In the genomic region with DNA sequence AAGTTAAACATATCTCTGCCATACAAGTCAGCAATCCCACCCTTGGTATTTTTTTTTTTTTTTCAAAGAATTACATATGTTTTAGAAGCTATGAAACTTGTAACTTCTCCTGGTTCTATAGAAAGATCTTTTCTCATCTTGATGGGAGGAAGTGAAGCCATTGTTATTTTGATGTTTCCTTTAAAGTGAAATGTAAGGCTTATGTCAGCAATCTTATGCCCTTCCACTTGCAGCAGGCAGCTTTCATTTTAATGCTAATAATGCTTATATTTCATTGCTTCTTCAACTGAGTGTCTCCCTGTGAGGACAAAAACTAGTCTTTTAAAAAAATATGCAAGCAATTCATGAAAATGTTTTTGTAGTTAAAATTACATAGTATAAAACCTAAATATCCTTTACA, we compare ENCODE assay signal across 29 cellular contexts.
"Had no signal": no experiment of that assay in that cellular context is flagged by ENCODE, and none has a peak within 500 bp of the region (broad histone marks: within the 10 kb centered on the region; RNA-seq: fewer than 3 reads in every experiment).

No MANE protein-coding gene starts in this region.

- H3K36me3 Mint-ChIP-seq: activated naive CD4-positive, alpha-beta T cell treated with anti-CD3 and anti-CD28 coated beads, Interleukin-2, amount 50 U/mL, for 24 hours; activated naive CD8-positive, alpha-beta T cell treated with anti-CD3 and anti-CD28 coated beads, Interleukin-2, amount 10 ng/mL, durations not matched to agents 7 days and 5 days had no signal

- DNase-seq: activated CD4-positive, alpha-beta T cell treated with anti-CD3 and anti-CD28 coated beads for 36 hours; activated CD4-positive, alpha-beta T cell treated with anti-CD3 and anti-CD28 coated beads, Interleukin-2, amount 10 ng/mL, durations not matched to agents 7 days and 5 days; activated CD4-positive, alpha-beta T cell treated with anti-CD3 and anti-CD28 coated beads, Interleukin-2, amount 50 U/mL, for 48 hours; activated CD8-positive, alpha-beta T cell treated with anti-CD3 and anti-CD28 coated beads, Interleukin-2, amount 10 ng/mL, durations not matched to agents 7 days and 5 days; activated gamma-delta T cell; activated naive CD4-positive, alpha-beta T cell treated with Interleukin-2 at 50 U/mL for 16 hours; activated naive CD8-positive, alpha-beta T cell treated with anti-CD3 and anti-CD28 coated beads, Interleukin-2, amount 10 ng/mL, durations not matched to agents 7 days and 5 days; activated T-cell treated with anti-CD3 and anti-CD28 coated beads, Interleukin-2, amount 50 U/mL, for 24 hours; amygdala; NCI-H1105; NCI-H1417 treated with DMSO at 0.1 percent for 48 hours; NCI-H1694 treated with DMSO at 0.1 percent for 48 hours; NCI-H2029; NCI-H345; NCI-H524 treated with DMSO at 0.1 percent for 48 hours; PC-3; Peyer's patch; RPMI8226; SHP77 treated with DMSO at 0.1 percent for 48 hours; SK-N-SH had no signal

- H3K27me3 Mint-ChIP-seq: activated CD4-positive, alpha-beta T cell treated with anti-CD3 and anti-CD28 coated beads for 36 hours; activated CD4-positive, alpha-beta T cell treated with anti-CD3 and anti-CD28 coated beads, Interleukin-2, amount 10 ng/mL, durations not matched to agents 7 days and 5 days; activated naive CD4-positive, alpha-beta T cell treated with anti-CD3 and anti-CD28 coated beads, Interleukin-2, amount 50 U/mL, for 24 hours; activated naive CD8-positive, alpha-beta T cell treated with anti-CD3 and anti-CD28 coated beads, Interleukin-2, amount 10 ng/mL, durations not matched to agents 7 days and 5 days; activated T-cell treated with anti-CD3 and anti-CD28 coated beads, Interleukin-2, amount 50 U/mL, for 24 hours; central memory CD8-positive, alpha-beta T cell had no signal

- H3K9me2 ChIP-seq: SK-N-SH had no signal

- H3K4me1 ChIP-seq: ascending aorta, Peyer's patch, SJSA1 had no signal

- H3K4me3 Mint-ChIP-seq: activated CD4-positive, alpha-beta T cell treated with anti-CD3 and anti-CD28 coated beads for 36 hours; activated CD4-positive, alpha-beta T cell treated with anti-CD3 and anti-CD28 coated beads, Interleukin-2, amount 10 ng/mL, durations not matched to agents 7 days and 5 days; activated CD8-positive, alpha-beta T cell treated with anti-CD3 and anti-CD28 coated beads, Interleukin-2, amount 10 ng/mL, durations not matched to agents 7 days and 5 days; activated naive CD4-positive, alpha-beta T cell treated with anti-CD3 and anti-CD28 coated beads, Interleukin-2, amount 50 U/mL, for 24 hours; activated naive CD8-positive, alpha-beta T cell treated with anti-CD3 and anti-CD28 coated beads, Interleukin-2, amount 10 ng/mL, durations not matched to agents 7 days and 5 days; activated T-cell treated with anti-CD3 and anti-CD28 coated beads, Interleukin-2, amount 50 U/mL, for 24 hours; central memory CD8-positive, alpha-beta T cell; T-helper 1 cell treated with Interleukin-12 subunit alpha and Interleukin-12 subunit beta and Interleukin-4 antibody, amounts not matched to agents 30 μg/mL and 1 μg/mL, for 36 hours; T-helper 2 cell treated with Interferon-gamma antibody and Interleukin-4, amounts not matched to agents 5 μg/mL and 100 μg/mL, for 36 hours had no signal

- H3K4me1 Mint-ChIP-seq: activated CD4-positive, alpha-beta T cell treated with anti-CD3 and anti-CD28 coated beads for 36 hours; activated CD4-positive, alpha-beta T cell treated with anti-CD3 and anti-CD28 coated beads, Interleukin-2, amount 10 ng/mL, durations not matched to agents 7 days and 5 days; activated naive CD4-positive, alpha-beta T cell treated with anti-CD3 and anti-CD28 coated beads, Interleukin-2, amount 50 U/mL, for 24 hours; activated naive CD8-positive, alpha-beta T cell treated with anti-CD3 and anti-CD28 coated beads, Interleukin-2, amount 10 ng/mL, durations not matched to agents 7 days and 5 days; central memory CD8-positive, alpha-beta T cell had no signal

- H3K27ac Mint-ChIP-seq: activated CD4-positive, alpha-beta T cell treated with anti-CD3 and anti-CD28 coated beads for 36 hours; activated CD4-positive, alpha-beta T cell treated with anti-CD3 and anti-CD28 coated beads, Interleukin-2, amount 10 ng/mL, durations not matched to agents 7 days and 5 days; activated CD8-positive, alpha-beta T cell treated with anti-CD3 and anti-CD28 coated beads, Interleukin-2, amount 10 ng/mL, durations not matched to agents 7 days and 5 days; activated naive CD4-positive, alpha-beta T cell treated with anti-CD3 and anti-CD28 coated beads, Interleukin-2, amount 50 U/mL, for 24 hours; activated naive CD8-positive, alpha-beta T cell treated with anti-CD3 and anti-CD28 coated beads, Interleukin-2, amount 10 ng/mL, durations not matched to agents 7 days and 5 days; activated T-cell treated with anti-CD3 and anti-CD28 coated beads, Interleukin-2, amount 50 U/mL, for 24 hours; activated T-helper 2 cell treated with anti-CD3 and anti-CD28 coated beads, Interferon-gamma antibody, Interleukin-2, Interleukin-4, amounts not matched to agents 10 μg/mL and 5 μg/mL and 100 μg/mL, durations not matched to agents 14 hours and 24 hours and 36 hours; T-helper 1 cell treated with Interleukin-12 subunit alpha and Interleukin-12 subunit beta and Interleukin-4 antibody, amounts not matched to agents 30 μg/mL and 1 μg/mL, for 36 hours; T-helper 2 cell treated with Interferon-gamma antibody and Interleukin-4, amounts not matched to agents 5 μg/mL and 100 μg/mL, for 36 hours had no signal

- H3K9me3 ChIP-seq: ascending aorta, Peyer's patch, SK-N-SH had no signal

- H3K36me3 ChIP-seq: ascending aorta, cardiac muscle cell, Peyer's patch, SJSA1 had no signal

- H3K4me2 ChIP-seq: SK-N-SH had no signal

- H3K9ac ChIP-seq: SK-N-SH had no signal

- FAIRE-seq: TTC549 had no signal

- H3K4me3 ChIP-seq: ascending aorta, cardiac muscle cell, Peyer's patch, SJSA1 had no signal

- H3K27ac ChIP-seq: ascending aorta, cardiac muscle cell, Peyer's patch, SJSA1 had no signal

- H3K27me3 ChIP-seq: ascending aorta, cardiac muscle cell, Peyer's patch, SJSA1 had no signal
